In genomic region chr1:21894034-21894881, GRCh38 we compare ENCODE assay signal across 15 cellular contexts. TPM values are rescaled to one million over a fixed set of nuclear protein-coding genes. Genes with fewer than 3 reads are reported as not detected.
A peak's percentile ranks its signal among the peaks of the same experiment; 100 is the strongest.
DNase-seq lines count a peak whose midpoint lies in the region; ATAC-seq and TF ChIP-seq lines count a peak whose summit lies in the region.
"Had no signal": no experiment of that assay in that cellular context is flagged by ENCODE, and none has a peak within 500 bp of the region (broad histone marks: within the 10 kb centered on the region; RNA-seq: fewer than 3 reads in every experiment).

No MANE protein-coding gene starts in this region.

- WGBS in spleen, 5 donors = 67 to 76% (median 73%) methylated on average over 7 to 11 of the region's 11 CpGs

- intact Hi-C loops in spleen (cut with DNase I; ENCODE audit: low total_unique reads) = no loop called here

- H3K27ac ChIP-seq in HEK293 (ENCODE audit: extremely low read depth, low read depth, low read length) = no peak overlapping the region
- H3K27ac ChIP-seq in right atrium auricular region = peak overlapping the region; percentile 91 to 94
- peak overlapping the region in 3 of 8 donors; percentile 25 to 77 (median 44) for H3K27ac ChIP-seq in spleen
- H3K27ac ChIP-seq: epithelial cell of prostate had no signal

- peaks cover 5% of the 10 kb centered on the region for H3K36me3 Mint-ChIP-seq in T-helper 17 cell (ENCODE audit: low read depth)

- TF ChIP-seq CTCF in HEK293 (tag by site-specific recombination; IDR thresholded peaks at IDR 0.05) = no peak
- no peak for TF ChIP-seq CTCF in right atrium auricular region (IDR thresholded peaks at IDR 0.05)
- no peak for TF ChIP-seq CTCF in spleen (IDR thresholded peaks at IDR 0.05 in 8 of 11, conservative IDR thresholded peaks at IDR 0.05 in 3 of 11)

- H3K9me3 ChIP-seq in HEK293 (ENCODE audit: control insufficient read depth, insufficient read depth, low read depth, low read length) = no peaks in the 10 kb centered on the region
- no peaks in the 10 kb centered on the region for H3K9me3 ChIP-seq in T-helper 17 cell (ENCODE audit: control insufficient read depth, low read length, poor library complexity, severe bottlenecking)
- H3K9me3 ChIP-seq in right atrium auricular region = no peaks in the 10 kb centered on the region
- no peaks in the 10 kb centered on the region for H3K9me3 ChIP-seq in spleen
- H3K9me3 ChIP-seq: BE2C had no signal

- CTCF ChIA-PET in HEK293 (lab: Yijun Ruan, JAX) = interaction anchor here (0.6 kb wide), 1 partner anchor 12 kb away, joined by 3 read pairs; no protein-coding TSS in a partner anchor
- CTCF ChIA-PET in HEK293T (lab: Yijun Ruan, JAX) = interaction anchor here (0.6 kb wide), 1 partner anchor 1248 kb away, joined by 5 read pairs; no protein-coding TSS in a partner anchor

- H3K4me3 ChIP-seq in HEK293 (ENCODE audit: low read depth, low read length) (no peak overlapping the region), right atrium auricular region (no peak overlapping the region), spleen (no peak overlapping the region)

- H3K4me1 ChIP-seq in HEK293 (ENCODE audit: control insufficient read depth, insufficient read depth, low read length) (no peaks in the 10 kb centered on the region), right atrium auricular region (peaks cover 0 to 62% of the 10 kb centered on the region in 2 donors), spleen (peaks cover 6 to 49% (median 29%) of the 10 kb centered on the region in 6 donors)
- H3K4me1 ChIP-seq: BE2C had no signal

- ATAC-seq in T-helper 17 cell = no peak
- no peak for ATAC-seq in GM18511 (IDR thresholded peaks at IDR 0.05; ENCODE audit: unreplicated experiment)
- no peak for ATAC-seq in GM18517 (IDR thresholded peaks at IDR 0.05; ENCODE audit: unreplicated experiment)

- POLR2A ChIA-PET in HEK293 (lab: Yijun Ruan, JAX) (no interaction called here), HEK293T (lab: Yijun Ruan, JAX) (no interaction called here)

- no peak overlapping the region for H3K4me3 Mint-ChIP-seq in T-helper 17 cell
- H3K4me3 Mint-ChIP-seq: nephron progenitor cell had no signal

- H3K4me1 Mint-ChIP-seq in T-helper 17 cell = peaks cover 6% of the 10 kb centered on the region

- H3K27me3 ChIP-seq in right atrium auricular region (no peaks in the 10 kb centered on the region), spleen (replicated peaks in 1 of 7) (no peaks in the 10 kb centered on the region)
- H3K27me3 ChIP-seq: BE2C had no signal

- no peaks in the 10 kb centered on the region for H3K27me3 Mint-ChIP-seq in T-helper 17 cell

- H3K36me3 ChIP-seq in HEK293 (ENCODE audit: control insufficient read depth in 2 of 2, insufficient read depth in 1 of 2, low read length in 2 of 2) = peaks cover 0 to 21% of the 10 kb centered on the region in 2 experiments; a peak in 1 of 3 replicates
- H3K36me3 ChIP-seq in right atrium auricular region = peaks cover 78% of the 10 kb centered on the region
- H3K36me3 ChIP-seq in spleen = peaks cover 0 to 58% (median 13%) of the 10 kb centered on the region in 6 donors
- H3K36me3 ChIP-seq: BE2C had no signal

- DNase-seq in T-helper 17 cell = no peak
- DNase-seq in right atrium auricular region (ENCODE audit: low spot score) = no peak
- DNase-seq in spleen = peak; percentile 67
- no peak for DNase-seq in HEK293T (ENCODE audit: extremely low spot score)
- DNase-seq in NCI-H748 (lab: John Stamatoyannopoulos, UW; ENCODE audit: unreplicated experiment) = no peak
- DNase-seq: activated CD8-positive, alpha-beta memory T cell treated with anti-CD3 and anti-CD28 coated beads, Interleukin-2, amount 50 U/mL, for 48 hours; BE2C; hypothalamus; NCI-H446 treated with DMSO at 0.1 percent for 48 hours; nephron progenitor cell; SW 1271 had no signal

- H3K27ac Mint-ChIP-seq in T-helper 17 cell = peak overlapping the region; percentile 47
- H3K27ac Mint-ChIP-seq: nephron progenitor cell had no signal

- no peak for TF ChIP-seq POLR2A in spleen (IDR thresholded peaks at IDR 0.05)

TF ChIP-seq in HEK293, 187 proteins besides CTCF, POLR2A, EP300 and RAD21:
- TF ChIP-seq ZNF701 (tag by site-specific recombination; IDR thresholded peaks at IDR 0.05) (no peak), RBAK (tag by site-specific recombination; IDR thresholded peaks at IDR 0.05) (no peak), ZFHX2 (tag by site-specific recombination; conservative IDR thresholded peaks at IDR 0.05) (peak; percentile 18; the same call in 1 of the 2 replicates), ZFP69B (tag by site-specific recombination; IDR thresholded peaks at IDR 0.05) (peak; percentile 50; the same call in 1 of the 2 replicates), ZNF692 (tag by site-specific recombination; IDR thresholded peaks at IDR 0.05) (0 out of 2 replicates have a peak, but pooled peaks have one; percentile 38), ZNF341 (tag by site-specific recombination; IDR thresholded peaks at IDR 0.05; ENCODE audit: low read depth) (peak; percentile 47; the same call in 1 of the 2 replicates)

TF ChIP-seq in HEK293T, 16 proteins besides CTCF, POLR2A, EP300 and RAD21:
- TF ChIP-seq HDGF (IDR thresholded peaks at IDR 0.05; ENCODE audit: borderline replicate concordance) = no peak
- TF ChIP-seq SUZ12 (IDR thresholded peaks at IDR 0.05) = no peak
- no peak for TF ChIP-seq FOXM1 (IDR thresholded peaks at IDR 0.05; ENCODE audit: borderline replicate concordance)
- TF ChIP-seq CTBP1 (IDR thresholded peaks at IDR 0.05; ENCODE audit: borderline replicate concordance) = no peak
- no peak for TF ChIP-seq BHLHE40 (IDR thresholded peaks at IDR 0.05; ENCODE audit: borderline replicate concordance)
- no peak for TF ChIP-seq NFRKB (IDR thresholded peaks at IDR 0.05)
- no peak for TF ChIP-seq SP1 (IDR thresholded peaks at IDR 0.05)
- TF ChIP-seq ZNF384 (IDR thresholded peaks at IDR 0.05) = no peak
- no peak for TF ChIP-seq TARDBP (IDR thresholded peaks at IDR 0.05)
- TF ChIP-seq L3MBTL2 (conservative IDR thresholded peaks at IDR 0.05) = no peak
- TF ChIP-seq PKNOX1 (IDR thresholded peaks at IDR 0.05) = no peak

RNA-seq across cellular contexts. Expression of gene HSPG2, which starts 42.9 kb away (rescaled TPM):
- total RNA-seq in T-helper 17 cell = 1 to 10 TPM; 1.2 to 1.6 TPM
- total RNA-seq in right atrium auricular region = 100 to 1,000 TPM; 424 to 557 TPM
- total RNA-seq in spleen = 100 to 1,000 TPM in 6 of 7 donors, 10 to 100 TPM in 1; 69.7 to 395 (median 178) TPM
- 10 to 100 TPM; 14.4 to 63.5 (median 15.0) TPM for polyA plus RNA-seq in spleen

Comparison
In these comparisons a context has a peak if more than half of its experiments do, and no peak if none do; other contexts are left out.
1. RNA of gene HSPG2, which starts 42.9 kb away (total RNA-seq): 424 to 557 TPM in right atrium auricular region and 69.7 to 395 TPM in spleen; 1.2 to 1.6 TPM in T-helper 17 cell; every median in the first group is over 10 times any median in the second.